In the genomic region with DNA sequence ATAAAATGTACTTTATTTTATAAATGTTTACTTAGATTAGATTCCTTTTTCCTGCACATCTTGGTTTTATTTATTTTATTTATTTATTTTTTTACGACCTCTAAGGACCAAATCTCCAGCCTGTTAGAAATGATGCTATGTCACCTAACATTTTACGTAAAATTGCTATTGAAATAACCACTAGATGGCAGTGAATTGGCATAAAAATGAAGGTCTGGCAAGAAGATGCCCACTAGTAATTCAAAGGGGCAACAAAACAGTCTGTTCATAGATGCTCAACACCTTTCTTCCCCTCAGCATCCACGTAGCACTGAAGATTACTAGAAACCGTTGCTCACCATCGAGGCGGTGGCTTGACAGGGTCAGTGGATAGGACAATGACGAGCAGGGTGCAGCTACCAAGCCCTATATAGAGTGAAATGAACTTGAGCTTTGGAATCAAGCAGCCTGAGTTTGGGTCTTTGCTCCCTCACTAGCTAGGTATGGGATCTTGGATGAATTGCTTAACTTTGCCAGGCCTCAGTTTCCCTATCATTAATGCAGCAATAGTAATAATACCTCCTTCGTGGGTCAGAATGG, we compare ENCODE assay signal across 9 cellular contexts.
DNase-seq lines count a peak whose midpoint lies in the region; ATAC-seq and TF ChIP-seq lines count a peak whose summit lies in the region.
"Had no signal": no experiment of that assay in that cellular context is flagged by ENCODE, and none has a peak within 500 bp of the region (broad histone marks: within the 10 kb centered on the region; RNA-seq: fewer than 3 reads in every experiment).

No MANE protein-coding gene starts in this region.

- DNase-seq in AG08396 (ENCODE audit: low spot score) (peak; percentile 10), H4 (ENCODE audit: low spot score) (peak; percentile 57), epithelial cell of esophagus (ENCODE audit: low read depth) (peak; percentile 21), mucosa of gallbladder (ENCODE audit: low spot score) (no peak), left colon (no peak)
- DNase-seq: activated naive CD8-positive, alpha-beta T cell treated with anti-CD3 and anti-CD28 coated beads, Interleukin-2, amount 10 ng/mL, durations not matched to agents 7 days and 5 days had no signal

- no peaks in the 10 kb centered on the region for H3K9me2 ChIP-seq in OCI-LY1 (ENCODE audit: low read depth, low read length)

- H3K9ac ChIP-seq in OCI-LY1 (ENCODE audit: low read length) (no peak overlapping the region), parathyroid adenoma (no peak overlapping the region)

- H3K36me3 ChIP-seq in OCI-LY1 (ENCODE audit: insufficient read depth, low read length) (no peaks in the 10 kb centered on the region), parathyroid adenoma (ENCODE audit: control insufficient read depth, insufficient read depth, low read length) (no peaks in the 10 kb centered on the region)

- no peak overlapping the region for H3K4me3 ChIP-seq in OCI-LY1 (ENCODE audit: low read depth, low read length, poor library complexity, severe bottlenecking)
- no peak overlapping the region for H3K4me3 ChIP-seq in epithelial cell of esophagus (ENCODE audit: low read length)
- H3K4me3 ChIP-seq in parathyroid adenoma (ENCODE audit: low read depth, low read length): no peak overlapping the region

- ATAC-seq in left colon (no peak), HG02981 (IDR thresholded peaks at IDR 0.05; ENCODE audit: unreplicated experiment) (no peak)

- H3K79me2 ChIP-seq in OCI-LY1 (ENCODE audit: insufficient read depth, low read length) (no peaks in the 10 kb centered on the region), parathyroid adenoma (no peaks in the 10 kb centered on the region)

- H3K4me2 ChIP-seq in OCI-LY1 (ENCODE audit: low read length): no peak overlapping the region
- no peak overlapping the region for H3K4me2 ChIP-seq in parathyroid adenoma (ENCODE audit: low read length)

- H3K9me3 ChIP-seq in OCI-LY1 (ENCODE audit: low read length): no peaks in the 10 kb centered on the region
- no peaks in the 10 kb centered on the region for H3K9me3 ChIP-seq in parathyroid adenoma (ENCODE audit: control insufficient read depth, low read length)

- no peak overlapping the region for H3K27ac ChIP-seq in OCI-LY1 (ENCODE audit: low read depth, low read length, poor library complexity, severe bottlenecking)
- no peak overlapping the region for H3K27ac ChIP-seq in parathyroid adenoma

- no peaks in the 10 kb centered on the region for H4K20me1 ChIP-seq in OCI-LY1 (ENCODE audit: insufficient read depth, low read length)

- H3K4me1 ChIP-seq in OCI-LY1 (ENCODE audit: insufficient read depth, low read length, severe bottlenecking) (no peaks in the 10 kb centered on the region), parathyroid adenoma (no peaks in the 10 kb centered on the region)

- H3F3A ChIP-seq in OCI-LY1 (ENCODE audit: insufficient read depth, low read length): no peaks in the 10 kb centered on the region

- intact Hi-C loops in left colon (cut with DNase I, micrococcal nuclease): no loop called here

- no peaks in the 10 kb centered on the region for H3K27me3 ChIP-seq in OCI-LY1 (ENCODE audit: insufficient read depth, low read length)
- no peaks in the 10 kb centered on the region for H3K27me3 ChIP-seq in parathyroid adenoma (ENCODE audit: control insufficient read depth, insufficient read depth, low read length)

- TF ChIP-seq CTCF in OCI-LY1 (IDR thresholded peaks at IDR 0.05; ENCODE audit: low read length) (peak; percentile 65), epithelial cell of esophagus (IDR thresholded peaks at IDR 0.05; ENCODE audit: insufficient read depth, low read depth, low read length, missing control alignments) (peak; percentile 46), parathyroid adenoma (IDR thresholded peaks at IDR 0.05) (peak; percentile 61)

- H2AFZ ChIP-seq in OCI-LY1 (ENCODE audit: low read length): no peak overlapping the region
- no peak overlapping the region for H2AFZ ChIP-seq in parathyroid adenoma

Comparison
In these comparisons a context has a peak if more than half of its experiments do, and no peak if none do; other contexts are left out.
1. DNase-seq: peak in AG08396 (single experiment), H4 (single experiment) and epithelial cell of esophagus (single experiment); none in mucosa of gallbladder (single experiment) and left colon (0 of 2).
2. Peak in every context shown above with its lines, with median percentiles within 50 percentile points of each other: CTCF ChIP-seq.